In genomic region chr4:173424899-173425805, GRCh38 we compare ENCODE assay signal across 14 cellular contexts. TPM values are rescaled to one million over a fixed set of nuclear protein-coding genes. Genes with fewer than 3 reads are reported as not detected.
A peak's percentile ranks its signal among the peaks of the same experiment; 100 is the strongest.
DNase-seq lines count a peak whose midpoint lies in the region; ATAC-seq and TF ChIP-seq lines count a peak whose summit lies in the region.
"Had no signal": no experiment of that assay in that cellular context is flagged by ENCODE, and none has a peak within 500 bp of the region (broad histone marks: within the 10 kb centered on the region; RNA-seq: fewer than 3 reads in every experiment).

No MANE protein-coding gene starts in this region.

- peaks cover 2 to 11% (median 9%) of the 10 kb centered on the region in 11 experiments; a peak in 18 of 22 replicates for H3K9me3 ChIP-seq in BLaER1 treated with 17β-estradiol and CSF1 and Interleukin-3, amounts not matched to agents 10 nM and 100 nM (replicated peaks in 1 of 11)
- H3K9me3 ChIP-seq in MG63: peaks cover 4% of the 10 kb centered on the region; the same call in 1 of the 2 replicates

- H3K4me1 Mint-ChIP-seq in type B pancreatic cell (ENCODE audit: unreplicated experiment): peaks cover 4% of the 10 kb centered on the region
- H3K4me1 Mint-ChIP-seq: nephron progenitor cell had no signal

- no peak overlapping the region for H3K27ac Mint-ChIP-seq in type B pancreatic cell
- H3K27ac Mint-ChIP-seq: nephron progenitor cell; stimulated activated naive CD8-positive, alpha-beta T cell treated with anti-CD3 and anti-CD28 coated beads, Interleukin-15, amount 100 ng/mL, for 72 hours had no signal

- no peak overlapping the region for H3K4me3 Mint-ChIP-seq in type B pancreatic cell
- H3K4me3 Mint-ChIP-seq: immature natural killer cell; nephron progenitor cell; stimulated activated naive CD8-positive, alpha-beta T cell treated with anti-CD3 and anti-CD28 coated beads, Interleukin-15, amount 100 ng/mL, for 72 hours had no signal

- H3K36me3 Mint-ChIP-seq in type B pancreatic cell: peaks cover 3% of the 10 kb centered on the region
- H3K36me3 Mint-ChIP-seq: immature natural killer cell had no signal

- H3K9ac ChIP-seq in BLaER1 treated with 17β-estradiol and CSF1 and Interleukin-3, amounts not matched to agents 10 nM and 100 nM: no peak overlapping the region

- DNase-seq in MG63 (peak; percentile 81), dedifferentiated amniotic fluid mesenchymal stem cell (ENCODE audit: extremely low spot score) (peak; percentile 52), omental fat pad (ENCODE audit: low spot score) (no peak), SIG-M5 treated with dmso at 0.1 percent for 504 hours (lab: John Stamatoyannopoulos, UW; ENCODE audit: unreplicated experiment) (no peak), type B pancreatic cell (ENCODE audit: extremely low spot score, unreplicated experiment) (no peak), amygdala (lab: John Stamatoyannopoulos, UW) (no peak)
- DNase-seq: DMS53; immature natural killer cell; KG1; nephron progenitor cell; RPMI8226; stimulated activated naive CD8-positive, alpha-beta T cell treated with anti-CD3 and anti-CD28 coated beads, Interleukin-15, amount 100 ng/mL, for 72 hours had no signal

- no peaks in the 10 kb centered on the region for H3K27me3 Mint-ChIP-seq in type B pancreatic cell
- H3K27me3 Mint-ChIP-seq: stimulated activated naive CD8-positive, alpha-beta T cell treated with anti-CD3 and anti-CD28 coated beads, Interleukin-15, amount 100 ng/mL, for 72 hours had no signal

- peak overlapping the region in 10 of 11 experiments; percentile 16 to 57 (median 31); a peak in 17 of 22 replicates for H3K4me2 ChIP-seq in BLaER1 treated with 17β-estradiol and CSF1 and Interleukin-3, amounts not matched to agents 10 nM and 100 nM

- H3K27ac ChIP-seq in BLaER1 treated with 17β-estradiol and CSF1 and Interleukin-3, amounts not matched to agents 10 nM and 100 nM: no peak overlapping the region

- H3K36me3 ChIP-seq in BLaER1 treated with 17β-estradiol and CSF1 and Interleukin-3, amounts not matched to agents 10 nM and 100 nM: peaks cover 8 to 45% (median 15%) of the 10 kb centered on the region in 11 experiments; a peak in 13 of 22 replicates
- H3K36me3 ChIP-seq in MG63: no peaks in the 10 kb centered on the region; the same call in 1 of the 2 replicates

- ATAC-seq in omental fat pad (ENCODE audit: low FRiP score): peak; percentile 28
- ATAC-seq in HG02642 (IDR thresholded peaks at IDR 0.05; ENCODE audit: poor library complexity, unreplicated experiment): no peak

- H3K4me3 ChIP-seq in BLaER1 treated with 17β-estradiol and CSF1 and Interleukin-3, amounts not matched to agents 10 nM and 100 nM: no peak overlapping the region
- H3K4me3 ChIP-seq in MG63: no peak overlapping the region

- H3K4me1 ChIP-seq in BLaER1 treated with 17β-estradiol and CSF1 and Interleukin-3, amounts not matched to agents 10 nM and 100 nM: peaks cover 12 to 20% (median 17%) of the 10 kb centered on the region in 10 experiments; a peak in 19 of 20 replicates

- H4K20me1 ChIP-seq in BLaER1 treated with 17β-estradiol and CSF1 and Interleukin-3, amounts not matched to agents 10 nM and 100 nM: no peaks in the 10 kb centered on the region

- TF ChIP-seq CTCF in omental fat pad (IDR thresholded peaks at IDR 0.05) (no peak), type B pancreatic cell (conservative IDR thresholded peaks at IDR 0.05) (no peak)

- H3K27me3 ChIP-seq in BLaER1 treated with 17β-estradiol and CSF1 and Interleukin-3, amounts not matched to agents 10 nM and 100 nM: no peaks in the 10 kb centered on the region
- no peaks in the 10 kb centered on the region for H3K27me3 ChIP-seq in MG63

- no peaks in the 10 kb centered on the region for H3K9me3 Mint-ChIP-seq in type B pancreatic cell
- H3K9me3 Mint-ChIP-seq: immature natural killer cell had no signal

RNA-seq across cellular contexts. Expression of gene SCRG1, which starts 26.2 kb away (rescaled TPM):
- 0.26 TPM in 1 of 2 replicates, not detected in the other for total RNA-seq in MG63 (2014; rRNA removed; shearing (Covaris generic); ENCODE audit: low replicate concordance)
- total RNA-seq in omental fat pad: under 1 TPM; 0.25 to 0.79 (median 0.50) TPM
- total RNA-seq in type B pancreatic cell (ENCODE audit: low replicate concordance): 0.17 TPM in 1 of 2 replicates, not detected in the other

RNA-seq across cellular contexts. Expression of gene SAP30, which starts 54.4 kb away (rescaled TPM):
- total RNA-seq in MG63 (2014; rRNA removed; shearing (Covaris generic); ENCODE audit: low replicate concordance): 47.2 and 62.0 TPM in 2 replicates
- total RNA-seq in omental fat pad (10 to 100 TPM; 25.8 to 61.9 (median 32.7) TPM), type B pancreatic cell (ENCODE audit: low replicate concordance) (7.9 and 21.3 TPM in 2 replicates)

Comparison
In these comparisons a context has a peak if more than half of its experiments do, and no peak if none do; other contexts are left out.
1. DNase-seq: peak in MG63 (single experiment) and dedifferentiated amniotic fluid mesenchymal stem cell (single experiment); none in omental fat pad (single experiment), SIG-M5 treated with dmso at 0.1 percent for 504 hours (single experiment), type B pancreatic cell (single experiment) and amygdala (0 of 56).